8 cellular contexts compared by ENCODE assay signal in the genomic region with DNA sequence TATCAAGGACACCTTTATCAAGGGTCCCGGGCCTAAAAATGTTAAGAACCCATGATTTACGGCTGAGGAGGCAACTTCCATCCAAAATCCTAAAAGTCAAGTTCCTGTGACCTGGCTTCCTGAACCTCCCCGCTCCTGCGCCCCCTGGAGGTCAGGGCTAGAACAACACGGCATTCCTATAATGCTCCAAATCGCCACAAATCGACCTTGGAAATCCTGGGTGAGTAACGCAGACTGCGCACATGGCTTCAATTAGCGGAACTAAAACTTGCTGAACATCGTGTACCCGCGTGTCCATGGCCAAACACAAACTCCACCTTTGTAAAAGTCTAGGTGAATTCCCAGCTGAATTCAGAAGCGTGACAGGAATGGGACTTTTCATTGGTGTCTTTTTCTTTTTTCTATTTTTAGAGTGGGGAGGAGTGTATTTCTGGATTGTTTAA. TPM values are rescaled to one million over a fixed set of nuclear protein-coding genes. Genes with fewer than 3 reads are reported as not detected.
DNase-seq lines count a peak whose midpoint lies in the region; ATAC-seq and TF ChIP-seq lines count a peak whose summit lies in the region.

No MANE protein-coding gene starts in this region.

- in situ Hi-C loops in astrocyte of the cerebellum (cut with HindIII; ENCODE audit: low sequenced_read_pairs): no loop called here

- H3K36me3 Mint-ChIP-seq in T-cell (no peaks in the 10 kb centered on the region), immature natural killer cell (peaks cover 0 to 4% (median 0%) of the 10 kb centered on the region in 3 donors)

- DNase-seq in ELF-1 (ENCODE audit: low read depth, low spot score): peak; percentile 83
- DNase-seq in M059J (ENCODE audit: low read depth): peak; percentile 67
- peak in 28 of 34 experiments; percentile 12 to 61 (median 36) for DNase-seq in T-cell
- peak; percentile 71 for DNase-seq in astrocyte of the cerebellum (ENCODE audit: low read depth)
- DNase-seq in immature natural killer cell: peak; percentile 41 to 48 (median 47)
- DNase-seq in stimulated activated CD4-positive, alpha-beta T cell treated with anti-CD3 and anti-CD28 coated beads, Interleukin-12 subunit alpha, Interleukin-12 subunit beta, amount 100 ng/mL, for 48 hours (ENCODE audit: low read depth in 2 of 3, low spot score in 1 of 3): peak; percentile 21 to 48 (median 21)

- H3K27ac Mint-ChIP-seq in T-cell (peak overlapping the region in 1 of 2 donors; percentile 66), immature natural killer cell (no peak overlapping the region)

- H3K4me3 Mint-ChIP-seq in T-cell (no peak overlapping the region), immature natural killer cell (peak overlapping the region in 1 of 5 donors; percentile 30)

- no peak overlapping the region for H3K4me3 ChIP-seq in astrocyte of the cerebellum (ENCODE audit: low read depth, low read length)

- H3K4me1 Mint-ChIP-seq in T-cell (peaks cover 6 to 13% (median 9%) of the 10 kb centered on the region in 3 donors), immature natural killer cell (peaks cover 15 to 17% of the 10 kb centered on the region in 2 donors)

- POLR2A ChIA-PET in T-cell (lab: Charles Lee): no interaction called here

- CTCF ChIA-PET in T-cell (lab: Charles Lee): interaction anchor here (0.6 to 0.9 kb wide), 4 partner anchors 138 to 466 kb away, joined by 5 to 8 read pairs (median 6); no protein-coding TSS in a partner anchor

- H3K9me3 Mint-ChIP-seq in T-cell: no peaks in the 10 kb centered on the region
- H3K9me3 Mint-ChIP-seq in immature natural killer cell: no peaks in the 10 kb centered on the region

- H3K27me3 Mint-ChIP-seq in T-cell (peaks cover 13 to 26% of the 10 kb centered on the region in 2 donors), immature natural killer cell (ENCODE audit: low read depth in 3 of 3) (peaks cover 9 to 15% (median 12%) of the 10 kb centered on the region in 3 donors)

- ATAC-seq in T-cell (replicated peaks in 1 of 4) (peak in 1 of 4 experiments; percentile 32), HG02981 (IDR thresholded peaks at IDR 0.05; ENCODE audit: unreplicated experiment) (no peak), HG03442 (IDR thresholded peaks at IDR 0.05; ENCODE audit: unreplicated experiment) (no peak)

- TF ChIP-seq CTCF in astrocyte of the cerebellum (IDR thresholded peaks at IDR 0.05; ENCODE audit: low read depth, low read length, missing control alignments): peak; percentile 99

RNA-seq across cellular contexts. Expression of gene C5AR1, which starts 4.3 kb away (rescaled TPM):
- 0.05 TPM in 1 of 2 replicates, not detected in the other for total RNA-seq in M059J (2014; rRNA removed; shearing (Covaris generic))
- total RNA-seq in T-cell: 1 to 10 TPM; 1.8 to 2.4 (median 2.2) TPM
- polyA plus RNA-seq in immature natural killer cell: under 1 TPM in 2 of 3 donors, not detected in 1; 0.16 to 0.36 TPM

RNA-seq across cellular contexts. Expression of gene C5AR2, which starts 26.6 kb away (rescaled TPM):
- total RNA-seq in M059J (2014; rRNA removed; shearing (Covaris generic)): 0.39 and 0.91 TPM in 2 replicates
- total RNA-seq in T-cell: 1 to 10 TPM in 2 of 5 donors, under 1 TPM in 3; 0.40 to 1.5 (median 0.79) TPM
- under 1 TPM in 2 of 3 donors, not detected in 1; 0.18 to 0.29 TPM for polyA plus RNA-seq in immature natural killer cell

RNA-seq across cellular contexts. Expression of gene INAFM1, which starts 30.6 kb away (rescaled TPM):
- 1.9 and 6.0 TPM in 2 replicates for total RNA-seq in M059J (2014; rRNA removed; shearing (Covaris generic))
- total RNA-seq in T-cell: 10 to 100 TPM; 11.3 to 19.2 (median 15.6) TPM
- polyA plus RNA-seq in immature natural killer cell: 1 to 10 TPM; 1.2 to 3.9 (median 2.3) TPM

RNA-seq across cellular contexts. Expression of gene DHX34, which starts 43.8 kb away (rescaled TPM):
- total RNA-seq in M059J (2014; rRNA removed; shearing (Covaris generic)): 10.8 and 16.2 TPM in 2 replicates
- total RNA-seq in T-cell: 10 to 100 TPM; 13.4 to 30.7 (median 28.8) TPM
- 1 to 10 TPM; 3.2 to 9.7 (median 5.2) TPM for polyA plus RNA-seq in immature natural killer cell

RNA-seq across cellular contexts. Expression of gene CCDC9, which starts 49.0 kb away (rescaled TPM):
- 2.1 and 6.0 TPM in 2 replicates for total RNA-seq in M059J (2014; rRNA removed; shearing (Covaris generic))
- total RNA-seq in T-cell: 10 to 100 TPM; 40.4 to 57.2 (median 49.7) TPM
- 10 to 100 TPM in 1 of 3 donors, 1 to 10 TPM in 2; 2.6 to 12.2 (median 5.1) TPM for polyA plus RNA-seq in immature natural killer cell

Comparison
In these comparisons a context has a peak if more than half of its experiments do, and no peak if none do; other contexts are left out.
1. DNase-seq: peak in every context shown above with its lines; median percentile 83 in ELF-1; 71 in astrocyte of the cerebellum; 67 in M059J; 47 in immature natural killer cell; 36 in T-cell; 21 in stimulated activated CD4-positive, alpha-beta T cell treated with anti-CD3 and anti-CD28 coated beads, Interleukin-12 subunit alpha, Interleukin-12 subunit beta, amount 100 ng/mL, for 48 hours.